9 cellular contexts compared by ENCODE assay signal in genomic region chr18:32271649-32272324, GRCh38.
A peak's percentile ranks its signal among the peaks of the same experiment; 100 is the strongest.
DNase-seq lines count a peak whose midpoint lies in the region; ATAC-seq and TF ChIP-seq lines count a peak whose summit lies in the region.
"Had no signal": no experiment of that assay in that cellular context is flagged by ENCODE, and none has a peak within 500 bp of the region (broad histone marks: within the 10 kb centered on the region; RNA-seq: fewer than 3 reads in every experiment).

No MANE protein-coding gene starts in this region.

- peaks cover 0 to 2% (median 0%) of the 10 kb centered on the region in 4 donors for H3K4me1 ChIP-seq in liver (ENCODE audit: control insufficient read depth in 4 of 4, insufficient read depth in 4 of 4, low read length in 3 of 4)
- H3K4me1 ChIP-seq in aorta (ENCODE audit: control insufficient read depth in 1 of 2, insufficient read depth in 2 of 2, low read length in 2 of 2), result peaks cover 0 to 5% of the 10 kb centered on the region in 2 donors

- in situ Hi-C loops in Caki2 (cut with HindIII; ENCODE audit: low pct_unique_long_range_greater_than_20kb, low sequenced_read_pairs), result no loop called here

- no peak overlapping the region for H3K9ac ChIP-seq in liver (ENCODE audit: low read depth in 1 of 2, low read length in 2 of 2)

- H3K4me3 ChIP-seq in liver (ENCODE audit: low read depth in 1 of 3, low read length in 3 of 3) (no peak overlapping the region), aorta (ENCODE audit: low read length in 2 of 2) (no peak overlapping the region)

- H3K27me3 ChIP-seq in liver (ENCODE audit: control insufficient read depth in 4 of 4, insufficient read depth in 4 of 4, low read length in 3 of 4) (no peaks in the 10 kb centered on the region), aorta (ENCODE audit: control insufficient read depth in 1 of 2, insufficient read depth in 2 of 2, low read length in 1 of 2) (no peaks in the 10 kb centered on the region)

- peak; percentile 76 for TF ChIP-seq CTCF in liver (IDR thresholded peaks at IDR 0.05; ENCODE audit: low read depth, low read length, missing input control)

- WGBS in liver, result 56% methylated on average over 6 of the region's 6 CpGs
- 42 to 55% methylated on average over 6 of the region's 6 CpGs for WGBS in aorta, 2 donors

- peak; percentile 26 for DNase-seq in Caki2 (ENCODE audit: low read depth)
- DNase-seq in NCI-H748 treated with DMSO at 0.1 percent for 48 hours (lab: John Stamatoyannopoulos, UW), result peak; percentile 63
- DNase-seq in cerebellar cortex (ENCODE audit: low spot score), result peak; percentile 68
- DNase-seq in aorta, result no peak
- DNase-seq in GM19240 (ENCODE audit: insufficient read length, low spot score), result no peak

- H3K36me3 ChIP-seq in liver (ENCODE audit: control insufficient read depth in 4 of 4, insufficient read depth in 3 of 4, low read depth in 1 of 4, low read length in 3 of 4), result peaks cover 8 to 19% (median 16%) of the 10 kb centered on the region in 4 donors
- peaks cover 0 to 6% of the 10 kb centered on the region in 2 donors for H3K36me3 ChIP-seq in aorta (ENCODE audit: control insufficient read depth in 1 of 2, insufficient read depth in 2 of 2, low read length in 1 of 2)

- peak; percentile 98 for TF ChIP-seq RAD21 in liver (IDR thresholded peaks at IDR 0.05)

- intact Hi-C loops in aorta (cut with DNase I), result loop anchor here (2.0 kb wide), 2 partner anchors 199 to 277 kb away; partner anchors contain the start of gene GAREM1 (in 1 of the 2)

- ATAC-seq in GM18861 (IDR thresholded peaks at IDR 0.05; ENCODE audit: unreplicated experiment), result peak; percentile 83
- peak; percentile 89 for ATAC-seq in HG03159 (IDR thresholded peaks at IDR 0.05; ENCODE audit: unreplicated experiment)
- peak; percentile 71 for ATAC-seq in aorta (ENCODE audit: low FRiP score)
- ATAC-seq: naive thymus-derived CD8-positive, alpha-beta T cell had no signal

- H3K9me3 ChIP-seq in liver (ENCODE audit: control insufficient read depth in 4 of 4, low read length in 3 of 4), result no peaks in the 10 kb centered on the region
- H3K9me3 ChIP-seq in aorta (ENCODE audit: control insufficient read depth, low read length), result no peaks in the 10 kb centered on the region

- H3K27ac ChIP-seq in liver (ENCODE audit: low read depth in 1 of 2, low read length in 2 of 2), result no peak overlapping the region
- H3K27ac ChIP-seq in aorta (ENCODE audit: low read depth in 1 of 2, low read length in 2 of 2), result no peak overlapping the region

TF ChIP-seq in liver, 16 proteins besides CTCF, POLR2A, EP300 and RAD21:
- TF ChIP-seq HNF4A (conservative IDR thresholded peaks at IDR 0.05) (no peak), YY1 (IDR thresholded peaks at IDR 0.05) (peak; percentile 25)

Comparison
In these comparisons a context has a peak if more than half of its experiments do, and no peak if none do; other contexts are left out.
1. DNase-seq: peak in Caki2 (single experiment), NCI-H748 treated with DMSO at 0.1 percent for 48 hours (single experiment) and cerebellar cortex (single experiment); none in aorta (0 of 2) and GM19240 (single experiment).
2. Peak in every context shown above with its lines, with median percentiles within 50 percentile points of each other: ATAC-seq.